13 cellular contexts compared by ENCODE assay signal in genomic region chr9:69633716-69634115, GRCh38.
"Had no signal": no experiment of that assay in that cellular context is flagged by ENCODE, and none has a peak within 500 bp of the region (broad histone marks: within the 10 kb centered on the region; RNA-seq: fewer than 3 reads in every experiment).

No MANE protein-coding gene starts in this region.

- ATAC-seq: activated CD8-positive, alpha-beta memory T cell treated with anti-CD3 and anti-CD28 coated beads, Interleukin-2, amount 10 ng/mL, durations not matched to agents 7 days and 5 days; activated T-helper 17 cell treated with anti-CD3 and anti-CD28 coated beads, Interleukin-2, amount 50 U/mL, for 72 hours; body of pancreas had no signal

- H3K36me3 ChIP-seq: tibial nerve, uterus had no signal

- H3K4me1 ChIP-seq: body of pancreas, uterus had no signal

- H3K27ac ChIP-seq: body of pancreas, tibial nerve, uterus had no signal

- H3K9me3 ChIP-seq: body of pancreas, tibial nerve, uterus had no signal

- H3K4me3 ChIP-seq: body of pancreas, tibial nerve, uterus had no signal

- H3K27me3 ChIP-seq: body of pancreas, tibial nerve, uterus had no signal

- DNase-seq: activated CD4-positive, alpha-beta memory T cell treated with anti-CD3 and anti-CD28 coated beads, Interleukin-2, amount 10 ng/mL, durations not matched to agents 7 days and 5 days; activated CD4-positive, alpha-beta T cell treated with anti-CD3 and anti-CD28 coated beads for 48 hours; activated CD4-positive, CD25-positive, alpha-beta regulatory T cell; activated CD8-positive, alpha-beta memory T cell treated with anti-CD3 and anti-CD28 coated beads, Interleukin-2, amount 10 ng/mL, durations not matched to agents 7 days and 5 days; activated naive CD4-positive, alpha-beta T cell; body of pancreas; caudate nucleus; retina; stimulated activated CD8-positive, alpha-beta memory T cell treated with anti-CD3 and anti-CD28 coated beads, Interleukin-4, amount 100 ng/mL, for 48 hours; stimulated activated naive CD4-positive, alpha-beta T cell treated with Interleukin-2 at 50 U/mL for 16 hours; uterus had no signal
